Comparison of ENCODE assay signal across 22 cellular contexts in the genomic region with DNA sequence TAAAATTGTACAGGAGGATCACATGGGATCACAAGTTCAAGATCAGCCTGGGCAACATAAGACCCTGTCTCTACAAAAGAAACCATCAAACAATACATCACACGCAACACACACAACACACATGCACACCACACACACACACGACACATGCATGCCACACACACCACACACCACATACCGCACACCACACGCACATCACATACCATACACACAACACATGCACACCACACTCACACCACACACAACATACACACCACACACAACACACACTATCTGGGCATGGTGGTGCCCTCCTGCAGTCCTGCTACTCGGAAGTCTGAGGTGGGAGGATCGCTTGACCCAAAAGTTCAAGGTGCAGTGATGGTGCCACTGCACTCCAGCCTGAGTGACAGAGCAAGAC.
DNase-seq lines count a peak whose midpoint lies in the region; FAIRE-seq and TF ChIP-seq lines count a peak whose summit lies in the region.
"Had no signal": no experiment of that assay in that cellular context is flagged by ENCODE, and none has a peak within 500 bp of the region (broad histone marks: within the 10 kb centered on the region; RNA-seq: fewer than 3 reads in every experiment).

No MANE protein-coding gene starts in this region.

- H3K27ac Mint-ChIP-seq in Caco-2 (ENCODE audit: unreplicated experiment) = peak overlapping the region; percentile 60
- H3K27ac Mint-ChIP-seq in progenitor cell of endocrine pancreas = peak overlapping the region; percentile 77
- no peak overlapping the region for H3K27ac Mint-ChIP-seq in activated T-helper 1 cell treated with anti-CD3 and anti-CD28 coated beads, Interleukin-12 subunit alpha, Interleukin-12 subunit beta, Interleukin-2, Interleukin-4 antibody, amounts not matched to agents 30 ng/mL and 10 ng/mL and 1 ng/mL, durations not matched to agents 14 hours and 24 hours and 36 hours

- no peak overlapping the region for H2BK5ac ChIP-seq in H1 (ENCODE audit: low read depth, low read length)

- peak overlapping the region; percentile 93 for H4K91ac ChIP-seq in H1 (replicated peaks; ENCODE audit: insufficient read length, low read length)

- TF ChIP-seq CTCF in Caco-2 (IDR thresholded peaks at IDR 0.05; ENCODE audit: insufficient read depth in 1 of 2, low read depth in 1 of 2, low read length in 1 of 2, severe bottlenecking in 1 of 2, unreplicated experiment in 1 of 2) (no peak), H1 (IDR thresholded peaks at IDR 0.05; ENCODE audit: control extremely low read depth in 1 of 3, insufficient read depth in 1 of 3, low read depth in 1 of 3, low read length in 3 of 3) (no peak), progenitor cell of endocrine pancreas (IDR thresholded peaks at IDR 0.05; ENCODE audit: unreplicated experiment) (no peak), MM.1S (IDR thresholded peaks at IDR 0.05; ENCODE audit: low read length) (no peak)

- CTCF ChIA-PET in Caco-2 (lab: Charles Lee) = interaction anchor here (0.7 to 1.8 kb wide), 3 partner anchors 11 to 26 kb away, joined by 3 to 7 read pairs (median 4); no protein-coding TSS in a partner anchor
- CTCF ChIA-PET in H1 (lab: Charles Lee; ENCODE audit: partially characterized antibody) = interaction anchor here (1.1 to 3.3 kb wide), 6 partner anchors 10 to 389 kb away, joined by 3 to 22 read pairs (median 10); no protein-coding TSS in a partner anchor

- no peak overlapping the region for H3K27ac ChIP-seq in H1 (ENCODE audit: low read depth, low read length)
- H3K27ac ChIP-seq in MM.1S (ENCODE audit: low read length) = no peak overlapping the region
- H3K27ac ChIP-seq: BLaER1, GM23248, HL-60, RWPE1 had no signal

- H4K20me1 ChIP-seq in H1 (replicated peaks in 1 of 2; ENCODE audit: control insufficient read depth in 1 of 2, insufficient read depth in 2 of 2, low read length in 2 of 2) (peaks cover 0 to 4% of the 10 kb centered on the region in 2 experiments), MM.1S (ENCODE audit: insufficient read depth, low read length) (no peaks in the 10 kb centered on the region)
- H4K20me1 ChIP-seq: BLaER1 had no signal

- no peak overlapping the region for H3K56ac ChIP-seq in H1 (replicated peaks; ENCODE audit: insufficient read length, low read depth, low read length)

- peaks cover 3% of the 10 kb centered on the region; the same call in 1 of the 2 replicates for H3K23me2 ChIP-seq in H1 (ENCODE audit: low read depth, low read length)

- H2AFZ ChIP-seq in H1 (ENCODE audit: low read length) = no peak overlapping the region
- H2AFZ ChIP-seq in MM.1S (ENCODE audit: low read length) = no peak overlapping the region
- H2AFZ ChIP-seq: GM23248 had no signal

- H3K4me3 ChIP-seq in Caco-2 (ENCODE audit: low read depth, low read length) = no peak overlapping the region
- no peak overlapping the region for H3K4me3 ChIP-seq in H1 (ENCODE audit: extremely low read depth in 1 of 4, insufficient read depth in 2 of 4, low read depth in 3 of 4, low read length in 4 of 4)
- no peak overlapping the region for H3K4me3 ChIP-seq in MM.1S (ENCODE audit: low read length)
- H3K4me3 ChIP-seq: BLaER1, GM23248, HAP-1, MG63 had no signal

- DNase-seq in Caco-2 (no peak), HTR-8/SVneo (ENCODE audit: insufficient read length, low spot score) (no peak), H1 (ENCODE audit: low read depth in 1 of 2, low spot score in 2 of 2) (no peak), progenitor cell of endocrine pancreas (ENCODE audit: low spot score, unreplicated experiment) (no peak), MM.1S (no peak), COR-L47 (lab: John Stamatoyannopoulos, UW) (no peak)
- no peak for DNase-seq in activated T-helper 1 cell treated with anti-CD3 and anti-CD28 coated beads, Interleukin-12 subunit alpha, Interleukin-12 subunit beta, Interleukin-2, Interleukin-4 antibody, amounts not matched to agents 30 ng/mL and 10 ng/mL and 1 ng/mL, durations not matched to agents 14 hours and 24 hours and 36 hours (ENCODE audit: low spot score)
- DNase-seq: CD4-positive, CD25-positive, alpha-beta regulatory T cell; GM23248; KG1; MG63; NCI-H1048; NCI-H1417; NCI-H1694; NCI-H2029 treated with DMSO at 0.1 percent for 48 hours; NCI-H2227 treated with DMSO at 0.1 percent for 48 hours; NCI-H526 treated with DMSO at 0.1 percent for 48 hours; SHP77 had no signal

- H3K79me2 ChIP-seq in H1 (ENCODE audit: control insufficient read depth in 1 of 2, insufficient read depth in 2 of 2, low read length in 2 of 2) (no peaks in the 10 kb centered on the region), MM.1S (ENCODE audit: low read length) (no peaks in the 10 kb centered on the region)

- no peak overlapping the region for H3K4me3 Mint-ChIP-seq in Caco-2 (ENCODE audit: unreplicated experiment)
- H3K4me3 Mint-ChIP-seq in progenitor cell of endocrine pancreas (ENCODE audit: low read depth) = no peak overlapping the region
- H3K4me3 Mint-ChIP-seq in activated T-helper 1 cell treated with anti-CD3 and anti-CD28 coated beads, Interleukin-12 subunit alpha, Interleukin-12 subunit beta, Interleukin-2, Interleukin-4 antibody, amounts not matched to agents 30 ng/mL and 10 ng/mL and 1 ng/mL, durations not matched to agents 14 hours and 24 hours and 36 hours = no peak overlapping the region
- H3K4me3 Mint-ChIP-seq: CD4-positive, CD25-positive, alpha-beta regulatory T cell had no signal

- H3K4me1 ChIP-seq in Caco-2 (peaks cover 79% of the 10 kb centered on the region), H1 (replicated peaks in 1 of 4; ENCODE audit: control insufficient read depth in 3 of 4, insufficient read depth in 4 of 4, low read length in 3 of 4) (no peaks in the 10 kb centered on the region; a peak in 2 of 7 replicates), MM.1S (ENCODE audit: low read length) (no peaks in the 10 kb centered on the region)
- H3K4me1 ChIP-seq: HAP-1 had no signal

- H2BK120ac ChIP-seq in H1 (replicated peaks; ENCODE audit: low read depth, low read length) = no peak overlapping the region

- H4K5ac ChIP-seq in H1 (ENCODE audit: insufficient read length, low read depth, low read length) = no peak overlapping the region

- no peaks in the 10 kb centered on the region for H3F3A ChIP-seq in MM.1S (ENCODE audit: insufficient read depth, low read length)

- H3K9ac ChIP-seq in H1 (replicated peaks in 1 of 4; ENCODE audit: extremely low read depth in 1 of 4, low read depth in 3 of 4, low read length in 3 of 4) = no peak overlapping the region
- H3K9ac ChIP-seq in MM.1S (ENCODE audit: low read length) = no peak overlapping the region
- H3K9ac ChIP-seq: BLaER1, GM23248 had no signal

- H3K36me3 ChIP-seq in Caco-2 (ENCODE audit: control insufficient read depth, insufficient read depth, low read length) (no peaks in the 10 kb centered on the region), H1 (ENCODE audit: control insufficient read depth in 2 of 4, insufficient read depth in 4 of 4, low read length in 3 of 4) (no peaks in the 10 kb centered on the region), MM.1S (replicated peaks; ENCODE audit: insufficient read depth, low read length) (no peaks in the 10 kb centered on the region)
- H3K36me3 ChIP-seq: BLaER1, HAP-1, MG63 had no signal

- H3K4me2 ChIP-seq in H1 (ENCODE audit: insufficient read depth in 1 of 2, low read depth in 2 of 2, low read length in 2 of 2) (no peak overlapping the region), MM.1S (ENCODE audit: low read depth, low read length) (no peak overlapping the region)
- H3K4me2 ChIP-seq: BLaER1 had no signal

- H4K8ac ChIP-seq in H1 (ENCODE audit: extremely low read depth, insufficient read depth, low read length) = no peak overlapping the region

- H2BK15ac ChIP-seq in H1 (ENCODE audit: low read length) = no peak overlapping the region

- POLR2A ChIA-PET in Caco-2 (lab: Charles Lee) = no interaction called here
- POLR2A ChIA-PET in H1 (lab: Charles Lee; ENCODE audit: partially characterized antibody) = no interaction called here

- WGBS in H1 (ENCODE audit: extremely low coverage in 1 of 2, insufficient coverage in 1 of 2, insufficient read length in 1 of 2, insufficient replicate concordance in 2 of 2, low coverage in 1 of 2, low lambda C conversion rate in 2 of 2, missing lambda C conversion rate in 1 of 2), 2 experiments = 77% methylated on average over 6 of the region's 6 CpGs; no CpG with 5 or more reads in 1 of the 2 experiments

- no peak overlapping the region for H3K18ac ChIP-seq in H1 (ENCODE audit: extremely low read depth, low read length)

- peaks cover 20% of the 10 kb centered on the region for H3K36me3 Mint-ChIP-seq in Caco-2 (ENCODE audit: insufficient read depth, unreplicated experiment)
- no peaks in the 10 kb centered on the region for H3K36me3 Mint-ChIP-seq in progenitor cell of endocrine pancreas (ENCODE audit: insufficient read depth)
- no peaks in the 10 kb centered on the region for H3K36me3 Mint-ChIP-seq in activated T-helper 1 cell treated with anti-CD3 and anti-CD28 coated beads, Interleukin-12 subunit alpha, Interleukin-12 subunit beta, Interleukin-2, Interleukin-4 antibody, amounts not matched to agents 30 ng/mL and 10 ng/mL and 1 ng/mL, durations not matched to agents 14 hours and 24 hours and 36 hours (ENCODE audit: low read depth)
- H3K36me3 Mint-ChIP-seq: CD4-positive, CD25-positive, alpha-beta regulatory T cell had no signal

- intact Hi-C loops in Caco-2 (cut with micrococcal nuclease; ENCODE audit: unreplicated experiment) = no loop called here
- intact Hi-C loops in activated T-helper 1 cell treated with anti-CD3 and anti-CD28 coated beads, Interleukin-12 subunit alpha, Interleukin-12 subunit beta, Interleukin-2, Interleukin-4 antibody, amounts not matched to agents 30 ng/mL and 10 ng/mL and 1 ng/mL, durations not matched to agents 14 hours and 24 hours and 36 hours (cut with micrococcal nuclease) = no loop called here

- no peak for TF ChIP-seq EP300 in H1 (IDR thresholded peaks at IDR 0.05; ENCODE audit: borderline replicate concordance in 1 of 2, low read depth in 2 of 2, low read length in 2 of 2)

- H2BK20ac ChIP-seq in H1 (ENCODE audit: low read length) = no peak overlapping the region

- no peak for TF ChIP-seq RAD21 in H1 (IDR thresholded peaks at IDR 0.05 in 1 of 2, conservative IDR thresholded peaks at IDR 0.05 in 1 of 2; ENCODE audit: low read depth in 2 of 2, low read length in 2 of 2)

- H3K9me3 Mint-ChIP-seq in Caco-2 (ENCODE audit: unreplicated experiment) = peaks cover 9% of the 10 kb centered on the region
- H3K9me3 Mint-ChIP-seq in progenitor cell of endocrine pancreas (ENCODE audit: low read depth) = no peaks in the 10 kb centered on the region
- H3K9me3 Mint-ChIP-seq in activated T-helper 1 cell treated with anti-CD3 and anti-CD28 coated beads, Interleukin-12 subunit alpha, Interleukin-12 subunit beta, Interleukin-2, Interleukin-4 antibody, amounts not matched to agents 30 ng/mL and 10 ng/mL and 1 ng/mL, durations not matched to agents 14 hours and 24 hours and 36 hours = no peaks in the 10 kb centered on the region

- H3K27me3 ChIP-seq in Caco-2 (replicated peaks; ENCODE audit: control insufficient read depth, insufficient read depth, low read length) (no peaks in the 10 kb centered on the region), H1 (replicated peaks in 1 of 4; ENCODE audit: control insufficient read depth in 3 of 4, extremely low read depth in 1 of 4, insufficient read depth in 3 of 4, low read length in 3 of 4) (no peaks in the 10 kb centered on the region; a peak in 1 of 7 replicates), MM.1S (replicated peaks; ENCODE audit: insufficient read depth, low read length) (no peaks in the 10 kb centered on the region)
- H3K27me3 ChIP-seq: BLaER1, MG63 had no signal

- H3K23ac ChIP-seq in H1 (ENCODE audit: insufficient read length) = peak overlapping the region; percentile 84

- no TSS peak for BruUV-seq in Caco-2 (replicated peaks; lab: Mats Ljungman, UMichigan)

- H3K4ac ChIP-seq in H1 (replicated peaks; ENCODE audit: insufficient read length, low read depth, low read length) = no peak overlapping the region

- 0 out of 2 replicates have a peak, but pooled peaks cover 3% of the 10 kb centered on the region for H3K79me1 ChIP-seq in H1 (ENCODE audit: low read depth, low read length)

- no peaks in the 10 kb centered on the region for H3K27me3 Mint-ChIP-seq in Caco-2 (ENCODE audit: insufficient read depth, unreplicated experiment)
- peaks cover 5% of the 10 kb centered on the region for H3K27me3 Mint-ChIP-seq in progenitor cell of endocrine pancreas
- H3K27me3 Mint-ChIP-seq in activated T-helper 1 cell treated with anti-CD3 and anti-CD28 coated beads, Interleukin-12 subunit alpha, Interleukin-12 subunit beta, Interleukin-2, Interleukin-4 antibody, amounts not matched to agents 30 ng/mL and 10 ng/mL and 1 ng/mL, durations not matched to agents 14 hours and 24 hours and 36 hours (ENCODE audit: insufficient read depth) = no peaks in the 10 kb centered on the region
- H3K27me3 Mint-ChIP-seq: CD4-positive, CD25-positive, alpha-beta regulatory T cell had no signal

- no peaks in the 10 kb centered on the region for H3K9me2 ChIP-seq in MM.1S (replicated peaks; ENCODE audit: insufficient read depth, low read length)

- H3K14ac ChIP-seq in H1 (ENCODE audit: insufficient read length) = no peak overlapping the region

- H2BK12ac ChIP-seq in H1 (ENCODE audit: low read depth, low read length) = no peak overlapping the region; the same call in 1 of the 2 replicates

- H3K9me3 ChIP-seq in Caco-2 (no peaks in the 10 kb centered on the region), H1 (ENCODE audit: insufficient read depth in 2 of 2, low read depth in 1 of 2, low read length in 1 of 2) (no peaks in the 10 kb centered on the region), MM.1S (replicated peaks; ENCODE audit: insufficient read depth, low read length) (no peaks in the 10 kb centered on the region)
- H3K9me3 ChIP-seq: BLaER1, HAP-1, MG63 had no signal

- FAIRE-seq in HTR-8/SVneo (lab: Jason Lieb, UNC) (peak; percentile 99), H1 (lab: Jason Lieb, UNC) (no peak)

- H3K4me1 Mint-ChIP-seq in Caco-2 (ENCODE audit: low read depth, unreplicated experiment) (peaks cover 68% of the 10 kb centered on the region), progenitor cell of endocrine pancreas (ENCODE audit: low read depth) (peaks cover 55% of the 10 kb centered on the region)
- peaks cover 9% of the 10 kb centered on the region for H3K4me1 Mint-ChIP-seq in activated T-helper 1 cell treated with anti-CD3 and anti-CD28 coated beads, Interleukin-12 subunit alpha, Interleukin-12 subunit beta, Interleukin-2, Interleukin-4 antibody, amounts not matched to agents 30 ng/mL and 10 ng/mL and 1 ng/mL, durations not matched to agents 14 hours and 24 hours and 36 hours (ENCODE audit: low read depth)

- no peak for TF ChIP-seq POLR2A in H1 (IDR thresholded peaks at IDR 0.05; ENCODE audit: control extremely low read depth in 1 of 2, low read depth in 2 of 2, low read length in 2 of 2)

- H2AK5ac ChIP-seq in H1 (ENCODE audit: low read depth, low read length) = peak overlapping the region; percentile 20; the same call in 1 of the 2 replicates
